ENCODE assay signal across 8 cellular contexts in the genomic region with DNA sequence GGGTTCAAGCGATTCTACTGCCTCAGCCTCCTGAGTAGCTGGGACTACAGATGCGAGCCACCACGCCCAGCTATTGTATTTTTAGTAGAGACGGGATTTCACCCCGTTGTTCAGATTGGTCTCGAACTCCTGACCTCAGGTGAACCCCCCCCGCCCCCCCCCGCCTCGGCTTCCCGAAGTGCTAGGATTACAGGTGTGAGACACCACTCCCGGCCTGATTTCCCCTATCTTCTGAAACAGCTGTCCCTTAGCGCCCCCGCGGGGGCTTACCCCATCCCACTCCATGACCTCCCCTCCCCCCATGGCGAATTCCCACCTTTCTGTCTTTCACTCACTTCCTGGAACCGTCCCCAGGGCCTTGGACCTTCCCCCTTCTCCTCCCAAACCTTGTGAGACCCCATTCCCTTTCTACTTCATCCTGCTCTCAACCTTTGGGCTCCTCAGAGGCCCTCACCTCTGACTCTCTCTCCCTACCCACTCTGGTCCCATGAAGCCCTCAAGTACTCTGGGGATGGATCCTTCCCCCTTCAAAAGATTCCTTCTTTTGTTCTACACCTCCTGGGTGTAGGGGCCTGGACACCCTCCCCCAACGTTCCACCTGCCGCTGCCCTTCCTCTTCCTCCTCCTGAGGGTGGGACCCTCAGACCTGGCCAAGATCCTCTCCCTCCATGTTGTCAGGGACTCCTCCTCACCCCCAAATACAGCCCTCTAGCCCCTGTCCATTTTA. TPM values are rescaled to one million over a fixed set of nuclear protein-coding genes. Genes with fewer than 3 reads are reported as not detected.
DNase-seq lines count a peak whose midpoint lies in the region; ATAC-seq and TF ChIP-seq lines count a peak whose summit lies in the region.

No MANE protein-coding gene starts in this region.

- peak overlapping the region; percentile 23 for H2AFZ ChIP-seq in neural cell (ENCODE audit: low read depth, low read length)

- no peaks in the 10 kb centered on the region for H4K20me1 ChIP-seq in neural cell (ENCODE audit: insufficient read depth)

- peaks cover 13% of the 10 kb centered on the region for H3K36me3 ChIP-seq in effector memory CD4-positive, alpha-beta T cell (ENCODE audit: control insufficient read depth, insufficient read depth, low read length)
- H3K36me3 ChIP-seq in neural cell (ENCODE audit: insufficient read depth, low read length) = no peaks in the 10 kb centered on the region

- H3K4me2 ChIP-seq in neural cell (ENCODE audit: low read length) = peak overlapping the region; percentile 78

- no peak for TF ChIP-seq EP300 in neural cell (conservative IDR thresholded peaks at IDR 0.05; ENCODE audit: poor library complexity, severe bottlenecking)

- peak overlapping the region; percentile 99 for H3K9ac ChIP-seq in neural cell (ENCODE audit: low read length)

- H3K9me2 ChIP-seq in neural cell (ENCODE audit: insufficient read depth, low read length) = no peaks in the 10 kb centered on the region

- peaks cover 14% of the 10 kb centered on the region for H3K4me1 ChIP-seq in effector memory CD4-positive, alpha-beta T cell (ENCODE audit: control insufficient read depth, insufficient read depth, low read length, poor library complexity, severe bottlenecking)

- no peak for TF ChIP-seq CTCF in C4-2B (conservative IDR thresholded peaks at IDR 0.05)
- no peak for TF ChIP-seq CTCF in NB4 (IDR thresholded peaks at IDR 0.05; ENCODE audit: low read depth, low read length)
- TF ChIP-seq CTCF in neural cell (IDR thresholded peaks at IDR 0.05; ENCODE audit: poor library complexity, severe bottlenecking) = no peak

- TF ChIP-seq POLR2A in NB4 (IDR thresholded peaks at IDR 0.05; ENCODE audit: extremely low read depth, insufficient read length) = no peak

- no peak for TF ChIP-seq RAD21 in neural cell (conservative IDR thresholded peaks at IDR 0.05)

- H3K27ac ChIP-seq in C4-2B (peak overlapping the region; percentile 95), neural cell (ENCODE audit: low read length) (peak overlapping the region; percentile 98)
- H3K27ac ChIP-seq in effector memory CD4-positive, alpha-beta T cell (ENCODE audit: insufficient read depth, low read length, poor library complexity, severe bottlenecking) = peak overlapping the region; percentile 94

- H3F3A ChIP-seq in neural cell (ENCODE audit: insufficient read depth, low read length, poor library complexity, severe bottlenecking) = no peaks in the 10 kb centered on the region

- DNase-seq in NB4 (ENCODE audit: low read depth) = no peak
- DNase-seq in effector memory CD4-positive, alpha-beta T cell = no peak
- DNase-seq in mucosa of gallbladder (ENCODE audit: low spot score) = no peak
- DNase-seq in A172 (ENCODE audit: low spot score) = no peak

- ATAC-seq in GM21423 (IDR thresholded peaks at IDR 0.05; ENCODE audit: unreplicated experiment) (no peak), HG03460 (IDR thresholded peaks at IDR 0.05; ENCODE audit: unreplicated experiment) (no peak)

- H3K27me3 ChIP-seq in effector memory CD4-positive, alpha-beta T cell (replicated peaks; ENCODE audit: control insufficient read depth, insufficient read depth, low read length, poor library complexity, severe bottlenecking) = no peaks in the 10 kb centered on the region
- H3K27me3 ChIP-seq in neural cell (ENCODE audit: insufficient read depth, low read depth, low read length) = no peaks in the 10 kb centered on the region

- peaks cover 13% of the 10 kb centered on the region for H3K79me2 ChIP-seq in neural cell (replicated peaks; ENCODE audit: insufficient read depth, low read length)

- H3K4me3 ChIP-seq in NB4 (ENCODE audit: low read depth, low read length) = peak overlapping the region; percentile 77
- H3K4me3 ChIP-seq in effector memory CD4-positive, alpha-beta T cell (ENCODE audit: insufficient read depth, low read depth, low read length, poor library complexity, severe bottlenecking) = peak overlapping the region; percentile 79
- peak overlapping the region; percentile 99 for H3K4me3 ChIP-seq in neural cell (ENCODE audit: low read length)

- H3K9me3 ChIP-seq in effector memory CD4-positive, alpha-beta T cell (ENCODE audit: control insufficient read depth, low read length) = no peaks in the 10 kb centered on the region
- H3K9me3 ChIP-seq in neural cell (ENCODE audit: low read length) = no peaks in the 10 kb centered on the region

TF ChIP-seq in neural cell, 6 proteins besides CTCF, POLR2A, EP300 and RAD21:
- TF ChIP-seq TAF1 (IDR thresholded peaks at IDR 0.05; ENCODE audit: low read depth) (no peak), POLR2AphosphoS5 (IDR thresholded peaks at IDR 0.05) (no peak), MXI1 (conservative IDR thresholded peaks at IDR 0.05; ENCODE audit: poor library complexity, severe bottlenecking) (no peak), SMC3 (conservative IDR thresholded peaks at IDR 0.05; ENCODE audit: poor library complexity) (no peak), EZH2 (IDR thresholded peaks at IDR 0.05; ENCODE audit: borderline replicate concordance, insufficient read depth, low read length, poor library complexity, severe bottlenecking) (no peak)
- TF ChIP-seq, protein P1, sequence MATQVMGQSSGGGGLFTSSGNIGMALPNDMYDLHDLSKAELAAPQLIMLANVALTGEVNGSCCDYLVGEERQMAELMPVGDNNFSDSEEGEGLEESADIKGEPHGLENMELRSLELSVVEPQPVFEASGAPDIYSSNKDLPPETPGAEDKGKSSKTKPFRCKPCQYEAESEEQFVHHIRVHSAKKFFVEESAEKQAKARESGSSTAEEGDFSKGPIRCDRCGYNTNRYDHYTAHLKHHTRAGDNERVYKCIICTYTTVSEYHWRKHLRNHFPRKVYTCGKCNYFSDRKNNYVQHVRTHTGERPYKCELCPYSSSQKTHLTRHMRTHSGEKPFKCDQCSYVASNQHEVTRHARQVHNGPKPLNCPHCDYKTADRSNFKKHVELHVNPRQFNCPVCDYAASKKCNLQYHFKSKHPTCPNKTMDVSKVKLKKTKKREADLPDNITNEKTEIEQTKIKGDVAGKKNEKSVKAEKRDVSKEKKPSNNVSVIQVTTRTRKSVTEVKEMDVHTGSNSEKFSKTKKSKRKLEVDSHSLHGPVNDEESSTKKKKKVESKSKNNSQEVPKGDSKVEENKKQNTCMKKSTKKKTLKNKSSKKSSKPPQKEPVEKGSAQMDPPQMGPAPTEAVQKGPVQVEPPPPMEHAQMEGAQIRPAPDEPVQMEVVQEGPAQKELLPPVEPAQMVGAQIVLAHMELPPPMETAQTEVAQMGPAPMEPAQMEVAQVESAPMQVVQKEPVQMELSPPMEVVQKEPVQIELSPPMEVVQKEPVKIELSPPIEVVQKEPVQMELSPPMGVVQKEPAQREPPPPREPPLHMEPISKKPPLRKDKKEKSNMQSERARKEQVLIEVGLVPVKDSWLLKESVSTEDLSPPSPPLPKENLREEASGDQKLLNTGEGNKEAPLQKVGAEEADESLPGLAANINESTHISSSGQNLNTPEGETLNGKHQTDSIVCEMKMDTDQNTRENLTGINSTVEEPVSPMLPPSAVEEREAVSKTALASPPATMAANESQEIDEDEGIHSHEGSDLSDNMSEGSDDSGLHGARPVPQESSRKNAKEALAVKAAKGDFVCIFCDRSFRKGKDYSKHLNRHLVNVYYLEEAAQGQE (IDR thresholded peaks at IDR 0.05; ENCODE audit: borderline replicate concordance) = no peak
TF ChIP-seq in neural cell: peak in this region for 0.

RNA-seq across cellular contexts. Expression of a gene that starts 0.9 kb away (rescaled TPM):
- 452 and 489 TPM in 2 replicates for polyA plus RNA-seq in neural cell
- 135 and 150 TPM in 2 replicates for polyA minus RNA-seq in neural cell
- total RNA-seq in mucosa of gallbladder = 202 TPM
- 300 and 344 TPM in 2 replicates for total RNA-seq in A172 (2014; rRNA removed; shearing (Covaris generic))

RNA-seq across cellular contexts. Expression of a gene that starts 1.5 kb away (rescaled TPM):
- polyA plus RNA-seq in neural cell = 278 and 335 TPM in 2 replicates
- polyA minus RNA-seq in neural cell = 58.7 and 78.5 TPM in 2 replicates
- total RNA-seq in mucosa of gallbladder = 126 TPM
- 454 and 683 TPM in 2 replicates for total RNA-seq in A172 (2014; rRNA removed; shearing (Covaris generic))

RNA-seq across cellular contexts. Expression of a gene that starts 13.5 kb away (rescaled TPM):
- 29.0 and 30.0 TPM in 2 replicates for polyA plus RNA-seq in neural cell
- polyA minus RNA-seq in neural cell = 20.7 and 25.3 TPM in 2 replicates
- total RNA-seq in mucosa of gallbladder = 97.7 TPM
- total RNA-seq in A172 (2014; rRNA removed; shearing (Covaris generic)) = 30.4 and 46.6 TPM in 2 replicates

RNA-seq across cellular contexts. Expression of a gene that starts 18.7 kb away (rescaled TPM):
- polyA plus RNA-seq in neural cell = 3.4 TPM in 1 of 2 replicates, not detected in the other
- not detected in 2 replicates for polyA minus RNA-seq in neural cell
- 0.29 TPM for total RNA-seq in mucosa of gallbladder
- not detected in 2 replicates for total RNA-seq in A172 (2014; rRNA removed; shearing (Covaris generic))

RNA-seq across cellular contexts. Expression of a gene that starts 21.1 kb away (rescaled TPM):
- polyA plus RNA-seq in neural cell = 1.3 and 5.4 TPM in 2 replicates
- 0.81 and 0.97 TPM in 2 replicates for polyA minus RNA-seq in neural cell
- total RNA-seq in mucosa of gallbladder = 25.8 TPM
- total RNA-seq in A172 (2014; rRNA removed; shearing (Covaris generic)) = 6.6 and 6.9 TPM in 2 replicates
